ENCODE assay signal across 22 cellular contexts in genomic region chr4:153025402-153025801, GRCh38.
A peak's percentile ranks its signal among the peaks of the same experiment; 100 is the strongest.
DNase-seq lines count a peak whose midpoint lies in the region; ATAC-seq, FAIRE-seq and TF ChIP-seq lines count a peak whose summit lies in the region.
"Had no signal": no experiment of that assay in that cellular context is flagged by ENCODE, and none has a peak within 500 bp of the region (broad histone marks: within the 10 kb centered on the region; RNA-seq: fewer than 3 reads in every experiment).

No MANE protein-coding gene starts in this region.

- 63% methylated on average over 1 of the region's 1 CpG for WGBS in hepatocyte (ENCODE audit: low lambda C conversion rate, missing lambda C conversion rate)
- WGBS in small intestine, 3 donors: 10 to 41% (median 16%) methylated on average over 1 of the region's 1 CpG

- TF ChIP-seq CTCF in Loucy (conservative IDR thresholded peaks at IDR 0.05; ENCODE audit: low read length) (no peak), hepatocyte (IDR thresholded peaks at IDR 0.05; ENCODE audit: poor library complexity) (no peak), RWPE1 (conservative IDR thresholded peaks at IDR 0.05; ENCODE audit: low read depth) (no peak), kidney (IDR thresholded peaks at IDR 0.05; ENCODE audit: borderline replicate concordance, extremely low read depth, insufficient read depth) (no peak)

- ATAC-seq in GM19328 (IDR thresholded peaks at IDR 0.05; ENCODE audit: unreplicated experiment): no peak
- ATAC-seq: GM23338 had no signal

- no peak overlapping the region for H3K9ac ChIP-seq in Loucy (ENCODE audit: low read depth, low read length, poor library complexity, severe bottlenecking)
- no peak overlapping the region for H3K9ac ChIP-seq in kidney (ENCODE audit: low read length in 2 of 2)
- H3K9ac ChIP-seq: BLaER1 had no signal

- H3K79me2 ChIP-seq in Loucy (ENCODE audit: insufficient read depth, low read length) (no peaks in the 10 kb centered on the region), hepatocyte (no peaks in the 10 kb centered on the region)

- DNase-seq in NCI-H510A treated with DMSO at 0.1 percent for 48 hours (lab: John Stamatoyannopoulos, UW) (peak; percentile 67), NCI-H510A (lab: John Stamatoyannopoulos, UW) (no peak), hepatocyte (ENCODE audit: low spot score) (peak; percentile 33), small intestine (peak; percentile 83), RWPE1 (ENCODE audit: low spot score) (no peak), kidney (no peak)
- DNase-seq: CD4-positive, CD25-positive, alpha-beta regulatory T cell; H9; KG1; NCI-H1092 treated with DMSO at 0.1 percent for 48 hours; NCI-H1436; NCI-H187; NCI-H2107; SIG-M5 had no signal

- H3K9me2 ChIP-seq in Loucy (replicated peaks; ENCODE audit: low read depth, low read length): no peaks in the 10 kb centered on the region
- H3K9me2 ChIP-seq in hepatocyte (replicated peaks; ENCODE audit: insufficient read depth): no peaks in the 10 kb centered on the region

- FAIRE-seq in small intestine (lab: Jason Lieb, UNC) (no peak), kidney (lab: Jason Lieb, UNC) (no peak)
- FAIRE-seq: A204.1, G401.6 had no signal

- POLR2A ChIA-PET in RWPE1 (lab: Yijun Ruan, JAX; ENCODE audit: low non-redundant PET): no interaction called here

- no peak overlapping the region for H3K4me3 ChIP-seq in Loucy (ENCODE audit: low read length, poor library complexity, severe bottlenecking)
- no peak overlapping the region for H3K4me3 ChIP-seq in hepatocyte
- H3K4me3 ChIP-seq in small intestine (ENCODE audit: low read depth in 1 of 2, low read length in 2 of 2): no peak overlapping the region
- no peak overlapping the region for H3K4me3 ChIP-seq in kidney (ENCODE audit: low read length in 2 of 2)
- H3K4me3 ChIP-seq: BLaER1, GM23338, Peyer's patch, SK-N-MC had no signal

- intact Hi-C loops in kidney (cut with DNase I): no loop called here

- peaks cover 3% of the 10 kb centered on the region; the same call in 1 of the 2 replicates for H3K9me3 ChIP-seq in Loucy (ENCODE audit: insufficient read depth, low read depth, low read length)
- no peaks in the 10 kb centered on the region for H3K9me3 ChIP-seq in hepatocyte (ENCODE audit: low read depth)
- no peaks in the 10 kb centered on the region for H3K9me3 ChIP-seq in small intestine (ENCODE audit: control insufficient read depth, low read depth)
- H3K9me3 ChIP-seq in kidney (ENCODE audit: control insufficient read depth in 1 of 2, low read length in 2 of 2): peaks cover 0 to 13% of the 10 kb centered on the region in 2 donors

- H3K36me3 ChIP-seq in Loucy (ENCODE audit: insufficient read depth, low read length) (no peaks in the 10 kb centered on the region), hepatocyte (replicated peaks; ENCODE audit: insufficient read depth, low read depth) (no peaks in the 10 kb centered on the region), small intestine (ENCODE audit: control insufficient read depth in 2 of 2, insufficient read depth in 2 of 2, low read length in 2 of 2) (no peaks in the 10 kb centered on the region), kidney (ENCODE audit: control insufficient read depth in 1 of 2, insufficient read depth in 2 of 2, low read length in 2 of 2) (no peaks in the 10 kb centered on the region)
- H3K36me3 ChIP-seq: BLaER1, Peyer's patch had no signal

- H3K27me3 ChIP-seq in Loucy (ENCODE audit: insufficient read depth, low read length, poor library complexity, severe bottlenecking): no peaks in the 10 kb centered on the region
- no peaks in the 10 kb centered on the region for H3K27me3 ChIP-seq in hepatocyte
- H3K27me3 ChIP-seq in small intestine (ENCODE audit: control insufficient read depth in 2 of 2, insufficient read depth in 2 of 2, low read length in 2 of 2): no peaks in the 10 kb centered on the region
- H3K27me3 ChIP-seq: BLaER1, Peyer's patch had no signal

- peaks cover 4% of the 10 kb centered on the region for H3K4me1 ChIP-seq in Loucy (ENCODE audit: insufficient read depth, low read length, poor library complexity, severe bottlenecking)
- peaks cover 11% of the 10 kb centered on the region for H3K4me1 ChIP-seq in hepatocyte (ENCODE audit: insufficient read depth)
- peaks cover 6 to 8% of the 10 kb centered on the region in 2 donors for H3K4me1 ChIP-seq in small intestine (ENCODE audit: control insufficient read depth in 2 of 2, insufficient read depth in 1 of 2, low read depth in 1 of 2, low read length in 1 of 2)
- H3K4me1 ChIP-seq in kidney (ENCODE audit: control insufficient read depth in 1 of 2, insufficient read depth in 1 of 2, low read depth in 1 of 2, low read length in 2 of 2): no peaks in the 10 kb centered on the region
- H3K4me1 ChIP-seq: BLaER1 had no signal

- H3K27ac ChIP-seq in hepatocyte (peak overlapping the region; percentile 16), small intestine (ENCODE audit: low read depth in 1 of 2, low read length in 1 of 2) (no peak overlapping the region), RWPE1 (no peak overlapping the region), kidney (ENCODE audit: low read depth in 2 of 2, low read length in 2 of 2) (no peak overlapping the region)
- H3K27ac ChIP-seq: BLaER1, SK-N-MC had no signal

- CTCF ChIA-PET in RWPE1 (lab: Yijun Ruan, JAX): no interaction called here

- H4K20me1 ChIP-seq in Loucy (ENCODE audit: insufficient read depth, low read length, poor library complexity, severe bottlenecking) (no peaks in the 10 kb centered on the region), hepatocyte (ENCODE audit: insufficient read depth, poor library complexity, severe bottlenecking) (no peaks in the 10 kb centered on the region)
- H4K20me1 ChIP-seq: BLaER1 had no signal

- H3K4me2 ChIP-seq in Loucy (ENCODE audit: low read depth, low read length, poor library complexity, severe bottlenecking) (no peak overlapping the region), hepatocyte (no peak overlapping the region)
- H3K4me2 ChIP-seq: BLaER1, GM23338 had no signal

- H3F3A ChIP-seq in Loucy (ENCODE audit: low read depth): no peaks in the 10 kb centered on the region

- H2AFZ ChIP-seq in Loucy (ENCODE audit: low read length) (peak overlapping the region; percentile 25; the same call in 1 of the 2 replicates), hepatocyte (no peak overlapping the region)
- H2AFZ ChIP-seq: GM23338 had no signal

Comparison
In these comparisons a context has a peak if more than half of its experiments do, and no peak if none do; other contexts are left out.
1. DNase-seq: peak in NCI-H510A treated with DMSO at 0.1 percent for 48 hours (single experiment), hepatocyte (single experiment) and small intestine (single experiment); none in NCI-H510A (single experiment), RWPE1 (single experiment) and kidney (single experiment).